In the genomic region with DNA sequence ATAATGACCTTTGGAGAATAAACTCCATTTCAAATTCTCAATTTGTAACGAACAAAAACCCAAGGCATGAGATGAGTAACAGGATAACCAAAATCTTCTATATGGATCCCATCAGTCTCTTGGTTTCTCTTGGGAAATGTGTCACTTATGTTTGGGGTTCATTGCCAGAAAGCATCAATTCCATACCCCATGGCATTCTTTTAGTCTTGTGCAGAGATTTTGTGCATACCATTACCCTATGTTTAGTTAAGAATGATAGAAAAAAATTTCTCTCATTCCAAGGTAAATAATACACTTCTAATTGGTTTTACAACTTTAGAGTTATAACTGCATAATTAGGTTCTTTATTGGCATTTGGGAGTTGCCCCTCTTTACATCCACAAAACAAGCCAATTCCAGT, we compare ENCODE assay signal across 24 cellular contexts.
"Had no signal": no experiment of that assay in that cellular context is flagged by ENCODE, and none has a peak within 500 bp of the region (broad histone marks: within the 10 kb centered on the region; RNA-seq: fewer than 3 reads in every experiment).

No MANE protein-coding gene starts in this region.

- H3K4me1 ChIP-seq: adrenal gland, body of pancreas had no signal

- H3K4me3 ChIP-seq: adrenal gland, body of pancreas, esophagus muscularis mucosa, gastroesophageal sphincter had no signal

- H3K36me3 ChIP-seq: adrenal gland, esophagus muscularis mucosa, gastroesophageal sphincter had no signal

- H3K27me3 ChIP-seq: adrenal gland, body of pancreas, esophagus muscularis mucosa, gastroesophageal sphincter had no signal

- H3K9me3 ChIP-seq: adrenal gland, body of pancreas, esophagus muscularis mucosa, gastroesophageal sphincter had no signal

- ATAC-seq: activated CD4-positive, alpha-beta T cell treated with anti-CD3 and anti-CD28 coated beads for 36 hours; activated CD8-positive, alpha-beta memory T cell treated with anti-CD3 and anti-CD28 coated beads, Interleukin-2, amount 10 ng/mL, durations not matched to agents 7 days and 5 days; activated CD8-positive, alpha-beta T cell treated with anti-CD3 and anti-CD28 coated beads, Interleukin-2, amount 10 ng/mL, durations not matched to agents 7 days and 5 days; activated naive CD8-positive, alpha-beta T cell treated with anti-CD3 and anti-CD28 coated beads, Interleukin-2, amount 50 U/mL, for 24 hours; body of pancreas; effector memory CD8-positive, alpha-beta T cell; gastroesophageal sphincter had no signal

- H3K27ac ChIP-seq: adrenal gland, body of pancreas, esophagus muscularis mucosa, gastroesophageal sphincter had no signal

- DNase-seq: activated CD4-positive, alpha-beta memory T cell treated with anti-CD3 and anti-CD28 coated beads for 36 hours; activated CD4-positive, alpha-beta T cell treated with anti-CD3 and anti-CD28 coated beads for 36 hours; activated CD4-positive, alpha-beta T cell treated with anti-CD3 and anti-CD28 coated beads, Interleukin-2, amount 10 ng/mL, durations not matched to agents 24 days and 14 days; activated CD4-positive, CD25-positive, alpha-beta regulatory T cell; activated CD4-positive, CD25-positive, alpha-beta regulatory T cell treated with anti-CD3 and anti-CD28 coated beads, Interleukin-2, amount 50 U/mL, for 72 hours; activated CD8-positive, alpha-beta memory T cell treated with anti-CD3 and anti-CD28 coated beads, Interleukin-2, amount 10 ng/mL, durations not matched to agents 7 days and 5 days; activated CD8-positive, alpha-beta memory T cell treated with anti-CD3 and anti-CD28 coated beads, Interleukin-2, amount 50 U/mL, for 4 hours; activated CD8-positive, alpha-beta T cell treated with anti-CD3 and anti-CD28 coated beads, Interleukin-2, amount 10 ng/mL, durations not matched to agents 7 days and 5 days; activated effector memory CD4-positive, alpha-beta T cell treated with anti-CD3 and anti-CD28 coated beads, Interleukin-2, amount 50 U/mL, for 16 hours; activated naive CD4-positive, alpha-beta T cell treated with anti-CD3 and anti-CD28 coated beads for 36 hours; activated naive CD8-positive, alpha-beta T cell treated with anti-CD3 and anti-CD28 coated beads for 36 hours; activated naive CD8-positive, alpha-beta T cell treated with anti-CD3 and anti-CD28 coated beads, Interleukin-2, amount 50 U/mL, for 24 hours; activated T-cell treated with anti-CD3 and anti-CD28 coated beads, Interleukin-2, amount 50 U/mL, for 1 hour; activated T-cell treated with anti-CD3 and anti-CD28 coated beads, Interleukin-2, amount 50 U/mL, for 48 hours; adrenal gland; aorta; cortex of kidney; effector CD4-positive, alpha-beta T cell; effector memory CD8-positive, alpha-beta T cell; erythroblast; T-helper 2 cell had no signal
